ENCODE assay signal across 8 cellular contexts in the genomic region with DNA sequence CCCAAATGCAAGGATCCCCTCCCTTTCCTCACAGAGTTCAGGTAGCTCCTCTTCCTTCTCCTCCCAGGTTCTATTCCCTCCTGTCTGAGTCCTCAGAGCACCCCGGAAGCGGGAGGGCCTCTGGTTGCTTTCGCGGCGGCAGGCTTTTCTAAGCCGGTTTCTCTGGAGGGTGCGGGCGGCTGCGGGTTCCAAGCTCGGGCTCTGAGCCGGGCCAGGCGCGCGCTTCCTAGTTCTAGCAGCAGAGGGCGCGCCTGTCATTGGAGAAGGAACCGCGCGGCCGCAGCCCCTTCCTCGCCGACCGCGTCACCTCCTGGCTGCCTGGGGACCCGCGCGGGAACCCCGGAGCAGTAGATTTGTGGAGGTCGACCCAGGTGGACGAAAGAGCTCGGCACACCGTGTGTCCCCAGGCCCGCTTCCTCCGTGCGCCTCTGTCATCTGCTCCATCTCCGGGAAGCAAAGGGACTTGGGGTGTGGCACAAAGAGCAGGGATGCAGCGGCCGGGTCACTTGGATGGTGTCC.
DNase-seq lines count a peak whose midpoint lies in the region; ATAC-seq, FAIRE-seq and TF ChIP-seq lines count a peak whose summit lies in the region.

No MANE protein-coding gene starts in this region.

- H3K4me1 Mint-ChIP-seq in endodermal cell, result peaks cover 8% of the 10 kb centered on the region

- H3K27ac ChIP-seq in endodermal cell (ENCODE audit: low read depth, low read length) (no peak overlapping the region), thyroid gland (no peak overlapping the region)

- H3K36me3 Mint-ChIP-seq in endodermal cell (ENCODE audit: low read depth), result no peaks in the 10 kb centered on the region

- peak; percentile 84 for DNase-seq in AG20443 (ENCODE audit: low spot score)
- DNase-seq in Jurkat, Clone E6-1 (ENCODE audit: low read depth, low spot score), result peak; percentile 30
- peak; percentile 70 for DNase-seq in SK-N-DZ (ENCODE audit: low spot score)
- DNase-seq in endodermal cell, result peak; percentile 93
- DNase-seq in mucosa of descending colon, result peak; percentile 59 to 70 (median 64)
- DNase-seq in thyroid gland, result peak; percentile 38 to 48
- DNase-seq in RCC 7860 (ENCODE audit: low spot score), result no peak

- WGBS in endodermal cell (ENCODE audit: insufficient coverage in 1 of 2, insufficient read length in 1 of 2), 2 experiments, result 12 to 14% methylated on average over 26 to 38 of the region's 38 CpGs
- WGBS in thyroid gland, 2 donors, result 1 to 2% methylated on average over 6 to 29 of the region's 38 CpGs

- H3K9me3 Mint-ChIP-seq in endodermal cell, result peaks cover 10% of the 10 kb centered on the region

- no peak for TF ChIP-seq POLR2A in thyroid gland (IDR thresholded peaks at IDR 0.05)

- H3K4me1 ChIP-seq in endodermal cell (ENCODE audit: control insufficient read depth, insufficient read depth, low read length), result no peaks in the 10 kb centered on the region
- H3K4me1 ChIP-seq in mucosa of descending colon (ENCODE audit: low read depth), result peaks cover 20% of the 10 kb centered on the region
- peaks cover 4 to 7% of the 10 kb centered on the region in 2 donors for H3K4me1 ChIP-seq in thyroid gland

- peak; percentile 72 for ATAC-seq in mucosa of descending colon

- H3K9me3 ChIP-seq in endodermal cell (ENCODE audit: control insufficient read depth, low read length) (peaks cover 10% of the 10 kb centered on the region), mucosa of descending colon (no peaks in the 10 kb centered on the region), thyroid gland (no peaks in the 10 kb centered on the region)

- peak; percentile 86 for TF ChIP-seq CTCF in GM12875 (IDR thresholded peaks at IDR 0.05; ENCODE audit: borderline replicate concordance, insufficient read depth, low read depth, low read length)
- TF ChIP-seq CTCF in endodermal cell (conservative IDR thresholded peaks at IDR 0.05), result peak; percentile 97
- TF ChIP-seq CTCF in mucosa of descending colon (IDR thresholded peaks at IDR 0.05), result peak; percentile 88
- peak; percentile 54 to 91 (median 61) for TF ChIP-seq CTCF in thyroid gland (IDR thresholded peaks at IDR 0.05)

- H3K4me3 Mint-ChIP-seq in endodermal cell, result no peak overlapping the region

- H3K9ac ChIP-seq in endodermal cell (ENCODE audit: extremely low read depth, low read length, poor library complexity, severe bottlenecking), result no peak overlapping the region

- peaks cover 38% of the 10 kb centered on the region for H3K27me3 Mint-ChIP-seq in endodermal cell (ENCODE audit: insufficient read depth)

- H3K27ac Mint-ChIP-seq in endodermal cell, result no peak overlapping the region

- intact Hi-C loops in mucosa of descending colon (cut with DNase I, micrococcal nuclease), result no loop called here
- intact Hi-C loops in thyroid gland (cut with DNase I), result loop anchor here (10.0 kb wide), 1 partner anchor 629 kb away; the partner anchor contains the start of gene PLXNA4

- no peaks in the 10 kb centered on the region for H3K36me3 ChIP-seq in endodermal cell (ENCODE audit: control insufficient read depth, insufficient read depth, low read length)
- no peaks in the 10 kb centered on the region for H3K36me3 ChIP-seq in mucosa of descending colon (ENCODE audit: low read depth)
- no peaks in the 10 kb centered on the region for H3K36me3 ChIP-seq in thyroid gland

- no peak for FAIRE-seq in RCC 7860 (lab: Jason Lieb, UNC)

- H3K4me3 ChIP-seq in GM12875 (ENCODE audit: low read depth, low read length) (no peak overlapping the region), endodermal cell (ENCODE audit: low read length) (no peak overlapping the region), mucosa of descending colon (no peak overlapping the region), thyroid gland (replicated peaks in 1 of 3) (no peak overlapping the region)
- no peak overlapping the region for H3K4me3 ChIP-seq in Jurkat, Clone E6-1 (ENCODE audit: low read length)

- H3K27me3 ChIP-seq in endodermal cell (ENCODE audit: control insufficient read depth, insufficient read depth, low read length, poor library complexity, severe bottlenecking), result peaks cover 41% of the 10 kb centered on the region
- no peaks in the 10 kb centered on the region for H3K27me3 ChIP-seq in thyroid gland
